ENCODE assay signal across 23 cellular contexts in genomic region chr14:21123429-21123828, GRCh38. TPM values are rescaled to one million over a fixed set of nuclear protein-coding genes. Genes with fewer than 3 reads are reported as not detected.
A peak's percentile ranks its signal among the peaks of the same experiment; 100 is the strongest.
DNase-seq lines count a peak whose midpoint lies in the region; FAIRE-seq and TF ChIP-seq lines count a peak whose summit lies in the region.
"Had no signal": no experiment of that assay in that cellular context is flagged by ENCODE, and none has a peak within 500 bp of the region (broad histone marks: within the 10 kb centered on the region; RNA-seq: fewer than 3 reads in every experiment).

No MANE protein-coding gene starts in this region.

- no peak for TF ChIP-seq CTCF in GM12865 (IDR thresholded peaks at IDR 0.05; ENCODE audit: insufficient read depth, low read depth, low read length, missing control alignments)
- TF ChIP-seq CTCF in MM.1S (IDR thresholded peaks at IDR 0.05; ENCODE audit: low read length), result no peak
- no peak for TF ChIP-seq CTCF in keratinocyte (optimal IDR thresholded peaks at IDR 0.05 in 1 of 3, IDR thresholded peaks at IDR 0.05 in 1 of 3, conservative IDR thresholded peaks at IDR 0.05 in 1 of 3; ENCODE audit: extremely low read depth in 1 of 3, insufficient read depth in 2 of 3, low read length in 3 of 3)
- no peak for TF ChIP-seq CTCF in CD14-positive monocyte (IDR thresholded peaks at IDR 0.05)

- H3K4me3 ChIP-seq in GM12865 (ENCODE audit: low read depth, low read length) (no peak overlapping the region), MM.1S (ENCODE audit: low read length) (no peak overlapping the region), keratinocyte (ENCODE audit: control insufficient read depth in 2 of 3, extremely low read depth in 1 of 3, insufficient read depth in 2 of 3, low read depth in 1 of 3, low read length in 3 of 3) (no peak overlapping the region)
- H3K4me3 ChIP-seq: BLaER1, GM12878 had no signal

- no peaks in the 10 kb centered on the region for H4K20me1 ChIP-seq in MM.1S (ENCODE audit: insufficient read depth, low read length)
- H4K20me1 ChIP-seq in keratinocyte (ENCODE audit: control insufficient read depth, extremely low read depth, insufficient read depth, low read length), result no peaks in the 10 kb centered on the region
- H4K20me1 ChIP-seq: BLaER1 had no signal

- H3K36me3 ChIP-seq in MM.1S (replicated peaks; ENCODE audit: insufficient read depth, low read length) (no peaks in the 10 kb centered on the region), keratinocyte (ENCODE audit: control insufficient read depth in 2 of 2, extremely low read depth in 1 of 2, insufficient read depth in 2 of 2, low read length in 2 of 2) (no peaks in the 10 kb centered on the region)
- H3K36me3 ChIP-seq: BE2C, BLaER1 had no signal

- H3K27me3 ChIP-seq in MM.1S (replicated peaks; ENCODE audit: insufficient read depth, low read length), result no peaks in the 10 kb centered on the region
- H3K27me3 ChIP-seq in keratinocyte (ENCODE audit: control insufficient read depth, extremely low read depth, insufficient read depth, low read length), result no peaks in the 10 kb centered on the region
- H3K27me3 ChIP-seq: BLaER1 had no signal

- peaks cover 0 to 9% (median 3%) of the 10 kb centered on the region in 7 donors for H3K9me3 Mint-ChIP-seq in CD14-positive monocyte
- H3K9me3 Mint-ChIP-seq: CD4-positive, alpha-beta T cell had no signal

- H2AFZ ChIP-seq in MM.1S (ENCODE audit: low read length) (no peak overlapping the region), keratinocyte (ENCODE audit: control insufficient read depth, low read length) (no peak overlapping the region)

- no peaks in the 10 kb centered on the region for H3K79me2 ChIP-seq in MM.1S (ENCODE audit: low read length)
- no peaks in the 10 kb centered on the region for H3K79me2 ChIP-seq in keratinocyte (ENCODE audit: control insufficient read depth, insufficient read depth, low read length)

- dilution Hi-C loops in keratinocyte (cut with MboI; ENCODE audit: extremely low pct_ligation_motif_present, low sequenced_read_pairs), result no loop called here

- intact Hi-C loops in CD14-positive monocyte (cut with micrococcal nuclease), result no loop called here

- H3K9me3 ChIP-seq in MM.1S (replicated peaks; ENCODE audit: insufficient read depth, low read length), result no peaks in the 10 kb centered on the region
- no peaks in the 10 kb centered on the region for H3K9me3 ChIP-seq in keratinocyte (ENCODE audit: control insufficient read depth, low read depth, low read length)
- H3K9me3 ChIP-seq: BE2C, Caco-2 had no signal

- no peaks in the 10 kb centered on the region for H3F3A ChIP-seq in MM.1S (ENCODE audit: insufficient read depth, low read length)

- H3K4me1 ChIP-seq in MM.1S (ENCODE audit: low read length) (0 out of 2 replicates have a peak, but pooled peaks cover 7% of the 10 kb centered on the region), keratinocyte (ENCODE audit: control insufficient read depth, extremely low read depth, insufficient read depth, low read length) (no peaks in the 10 kb centered on the region)
- H3K4me1 ChIP-seq: BE2C, BLaER1 had no signal

- H3K4me1 Mint-ChIP-seq in CD14-positive monocyte, result peaks cover 18% of the 10 kb centered on the region

- H3K27ac ChIP-seq in MM.1S (ENCODE audit: low read length) (peak overlapping the region; percentile 32; the same call in 1 of the 2 replicates), keratinocyte (ENCODE audit: control insufficient read depth, insufficient read depth, low read length) (no peak overlapping the region)
- H3K27ac ChIP-seq: BLaER1 had no signal

- H3K36me3 Mint-ChIP-seq in CD14-positive monocyte, result no peaks in the 10 kb centered on the region

- FAIRE-seq in keratinocyte (lab: Jason Lieb, UNC), result peak; percentile 51
- FAIRE-seq: A204.1, D721Med, G401.6, GM12878, GM12892, GM18507 had no signal

- H3K9ac ChIP-seq in MM.1S (ENCODE audit: low read length) (no peak overlapping the region), keratinocyte (ENCODE audit: control insufficient read depth, extremely low read depth, insufficient read depth, low read length) (no peak overlapping the region)
- H3K9ac ChIP-seq: BLaER1 had no signal

- H3K27ac Mint-ChIP-seq in CD14-positive monocyte, result no peak overlapping the region
- H3K27ac Mint-ChIP-seq: CD4-positive, alpha-beta T cell; CD8-positive, alpha-beta T cell had no signal

- DNase-seq in GM12865 (ENCODE audit: low read depth) (peak; percentile 3), MM.1S (no peak), keratinocyte (ENCODE audit: low read depth, low spot score) (no peak), CD14-positive monocyte (ENCODE audit: low spot score) (no peak)
- DNase-seq in activated CD4-positive, CD25-positive, alpha-beta regulatory T cell (lab: John Stamatoyannopoulos, UW), result no peak
- DNase-seq: 8988T; ACHN; BE2C; C1 segment of cervical spinal cord; Caco-2; Calu3; CD4-positive, alpha-beta T cell; CD8-positive, alpha-beta T cell; DMS79 treated with DMSO at 0.1 percent for 48 hours; GF-D8 had no signal

- no peaks in the 10 kb centered on the region for H3K9me2 ChIP-seq in MM.1S (replicated peaks; ENCODE audit: insufficient read depth, low read length)

- H3K4me2 ChIP-seq in MM.1S (ENCODE audit: low read depth, low read length) (peak overlapping the region; percentile 18; the same call in 1 of the 2 replicates), keratinocyte (ENCODE audit: control insufficient read depth, extremely low read depth, insufficient read depth, low read depth, low read length) (no peak overlapping the region)
- H3K4me2 ChIP-seq: BLaER1 had no signal

- H3K4me3 Mint-ChIP-seq in CD14-positive monocyte, result no peak overlapping the region
- H3K4me3 Mint-ChIP-seq: CD4-positive, alpha-beta T cell; CD8-positive, alpha-beta T cell had no signal

- H3K27me3 Mint-ChIP-seq in CD14-positive monocyte (ENCODE audit: low read depth in 3 of 3), result peaks cover 0 to 3% (median under 1%) of the 10 kb centered on the region in 3 donors

- H3K9me1 ChIP-seq in keratinocyte (ENCODE audit: control insufficient read depth, extremely low read depth, insufficient read depth, low read length), result no peaks in the 10 kb centered on the region

RNA-seq across cellular contexts. Expression of gene TMEM253, which starts 22.6 kb away (rescaled TPM):
- 1.1 to 1.4 TPM (median 1.3 TPM) in 3 replicates for polyA plus RNA-seq in keratinocyte
- polyA plus RNA-seq in keratinocyte (2011; ENCODE audit: low read depth), result 1.2 TPM
- 0.74 and 1.1 TPM in 2 replicates for polyA plus RNA-seq in keratinocyte (2011; cell fraction: cytosol; rRNA removed)
- 1.7 and 1.8 TPM in 2 replicates for polyA plus RNA-seq in keratinocyte (2011; cell fraction: nucleus; rRNA removed)
- polyA plus RNA-seq in keratinocyte (2012; ENCODE audit: low replicate concordance), result 1.4 and 2.1 TPM in 2 replicates
- polyA minus RNA-seq in keratinocyte, result 0.63 to 1.9 TPM (median 1.2 TPM) in 3 replicates
- polyA minus RNA-seq in keratinocyte (2011; cell fraction: cytosol; rRNA and poly(A)+ RNA removed), result not detected
- polyA minus RNA-seq in keratinocyte (2011; cell fraction: nucleus; rRNA and poly(A)+ RNA removed), result 0.53 TPM in 1 of 2 replicates, not detected in the other
- polyA plus RNA-seq in CD14-positive monocyte, result not detected

RNA-seq across cellular contexts. Expression of gene ZNF219, which starts 25.0 kb away (rescaled TPM):
- 23.1 to 35.3 TPM (median 24.8 TPM) in 3 replicates for polyA plus RNA-seq in keratinocyte
- polyA plus RNA-seq in keratinocyte (2011; ENCODE audit: low read depth), result 3.3 TPM
- polyA plus RNA-seq in keratinocyte (2011; cell fraction: cytosol; rRNA removed), result 13.6 and 54.2 TPM in 2 replicates
- polyA plus RNA-seq in keratinocyte (2011; cell fraction: nucleus; rRNA removed), result 92.2 and 119 TPM in 2 replicates
- polyA plus RNA-seq in keratinocyte (2012; ENCODE audit: low replicate concordance), result 23.8 and 28.7 TPM in 2 replicates
- 16.3 to 21.7 TPM (median 21.3 TPM) in 3 replicates for polyA minus RNA-seq in keratinocyte
- 57.2 TPM for polyA minus RNA-seq in keratinocyte (2011; cell fraction: cytosol; rRNA and poly(A)+ RNA removed)
- polyA minus RNA-seq in keratinocyte (2011; cell fraction: nucleus; rRNA and poly(A)+ RNA removed), result 23.7 and 26.5 TPM in 2 replicates
- polyA plus RNA-seq in CD14-positive monocyte, result under 1 TPM; 0.49 to 0.68 TPM

RNA-seq across cellular contexts. Expression of gene OR5AU1, which starts 32.4 kb away (rescaled TPM):
- polyA plus RNA-seq in keratinocyte, result not detected in 3 replicates
- polyA plus RNA-seq in keratinocyte (2011; ENCODE audit: low read depth), result not detected
- polyA plus RNA-seq in keratinocyte (2011; cell fraction: cytosol; rRNA removed), result not detected in 2 replicates
- polyA plus RNA-seq in keratinocyte (2011; cell fraction: nucleus; rRNA removed), result not detected in 2 replicates
- not detected in 2 replicates for polyA plus RNA-seq in keratinocyte (2012; ENCODE audit: low replicate concordance)
- polyA minus RNA-seq in keratinocyte, result not detected in 3 replicates
- not detected for polyA minus RNA-seq in keratinocyte (2011; cell fraction: cytosol; rRNA and poly(A)+ RNA removed)
- not detected in 2 replicates for polyA minus RNA-seq in keratinocyte (2011; cell fraction: nucleus; rRNA and poly(A)+ RNA removed)
- not detected for polyA plus RNA-seq in CD14-positive monocyte
- polyA plus RNA-seq: AG04450, GM12878 had no signal

RNA-seq across cellular contexts. Expression of gene ARHGEF40, which starts 53.3 kb away (rescaled TPM):
- polyA plus RNA-seq in keratinocyte (8.7 to 14.4 TPM (median 11.9 TPM) in 3 replicates), CD14-positive monocyte (10 to 100 TPM; 12.1 to 15.3 TPM)
- 7.7 TPM for polyA plus RNA-seq in keratinocyte (2011; ENCODE audit: low read depth)
- 10.9 and 11.1 TPM in 2 replicates for polyA plus RNA-seq in keratinocyte (2011; cell fraction: cytosol; rRNA removed)
- polyA plus RNA-seq in keratinocyte (2011; cell fraction: nucleus; rRNA removed), result 34.3 and 52.7 TPM in 2 replicates
- polyA plus RNA-seq in keratinocyte (2012; ENCODE audit: low replicate concordance), result 7.0 and 8.0 TPM in 2 replicates
- 10.5 to 39.4 TPM (median 26.2 TPM) in 3 replicates for polyA minus RNA-seq in keratinocyte
- 9.4 TPM for polyA minus RNA-seq in keratinocyte (2011; cell fraction: cytosol; rRNA and poly(A)+ RNA removed)
- polyA minus RNA-seq in keratinocyte (2011; cell fraction: nucleus; rRNA and poly(A)+ RNA removed), result 14.1 and 16.1 TPM in 2 replicates
